12 cellular contexts compared by ENCODE assay signal in the genomic region with DNA sequence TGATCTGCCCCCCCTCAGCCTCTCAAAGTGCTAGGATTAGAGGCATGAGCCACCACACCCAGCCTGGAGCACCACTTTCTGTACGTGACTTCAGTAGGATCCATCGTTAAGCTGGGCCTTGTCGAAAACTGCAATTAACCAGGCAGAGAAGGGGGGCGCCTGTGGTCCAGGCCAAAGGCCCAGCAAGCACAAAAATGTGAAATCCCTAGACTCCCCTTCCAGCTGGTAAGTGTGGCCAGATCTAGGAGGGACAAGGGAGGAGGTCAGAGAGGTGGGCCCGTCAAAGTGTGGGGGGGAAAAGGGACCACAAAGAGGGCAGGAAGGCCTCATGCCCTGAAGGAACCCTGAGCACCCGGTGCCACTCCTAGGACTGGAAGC. TPM values are rescaled to one million over a fixed set of nuclear protein-coding genes. Genes with fewer than 3 reads are reported as not detected.
A peak's percentile ranks its signal among the peaks of the same experiment; 100 is the strongest.
DNase-seq lines count a peak whose midpoint lies in the region; ATAC-seq and TF ChIP-seq lines count a peak whose summit lies in the region.
"Had no signal": no experiment of that assay in that cellular context is flagged by ENCODE, and none has a peak within 500 bp of the region (broad histone marks: within the 10 kb centered on the region; RNA-seq: fewer than 3 reads in every experiment).

No MANE protein-coding gene starts in this region.

- peak overlapping the region; percentile 76 for H3K27ac ChIP-seq in left ventricle myocardium inferior (replicated peaks)
- peak overlapping the region in 45 of 59 donors; percentile 8 to 89 (median 75) for H3K27ac ChIP-seq in dorsolateral prefrontal cortex
- H3K27ac ChIP-seq in vagina, result peak overlapping the region; percentile 67
- H3K27ac ChIP-seq: SJSA1 had no signal

- H3K4me3 ChIP-seq in left ventricle myocardium inferior (peak overlapping the region; percentile 56), dorsolateral prefrontal cortex (peak overlapping the region in 40 of 59 donors; percentile 33 to 69 (median 54)), vagina (peak overlapping the region in 1 of 2 donors; percentile 29), mucosa of descending colon (no peak overlapping the region)
- H3K4me3 ChIP-seq: SJSA1 had no signal

- no peaks in the 10 kb centered on the region for H3K27me3 Mint-ChIP-seq in natural killer cell (ENCODE audit: low read depth in 2 of 2)

- H3K9me3 Mint-ChIP-seq in natural killer cell, result no peaks in the 10 kb centered on the region
- H3K9me3 Mint-ChIP-seq: CD8-positive, alpha-beta T cell; nephron had no signal

- DNase-seq in left ventricle myocardium inferior (no peak), Right ventricle myocardium superior (no peak), dorsolateral prefrontal cortex (no peak), natural killer cell (no peak), vagina (ENCODE audit: extremely low spot score in 2 of 2) (no peak), mucosa of descending colon (no peak)
- no peak for DNase-seq in central memory CD4-positive, alpha-beta T cell
- DNase-seq: NCI-H2227 treated with DMSO at 0.1 percent for 48 hours had no signal

- TF ChIP-seq CTCF in left ventricle myocardium inferior (IDR thresholded peaks at IDR 0.05; ENCODE audit: borderline replicate concordance), result no peak
- no peak for TF ChIP-seq CTCF in dorsolateral prefrontal cortex (IDR thresholded peaks at IDR 0.05 in 54 of 56, conservative IDR thresholded peaks at IDR 0.05 in 2 of 56; ENCODE audit: low read depth in 1 of 56, partially characterized antibody in 56 of 56)
- no peak for TF ChIP-seq CTCF in natural killer cell (IDR thresholded peaks at IDR 0.05)
- no peak for TF ChIP-seq CTCF in vagina (IDR thresholded peaks at IDR 0.05)
- no peak for TF ChIP-seq CTCF in mucosa of descending colon (IDR thresholded peaks at IDR 0.05)

- H3K36me3 ChIP-seq in left ventricle myocardium inferior (peaks cover 87% of the 10 kb centered on the region), vagina (peaks cover 0 to 47% of the 10 kb centered on the region in 2 donors), mucosa of descending colon (ENCODE audit: low read depth) (peaks cover 11% of the 10 kb centered on the region)

- TF ChIP-seq POLR2A in vagina (IDR thresholded peaks at IDR 0.05), result no peak

- peaks cover 39 to 66% of the 10 kb centered on the region in 2 donors for H3K4me1 Mint-ChIP-seq in natural killer cell
- H3K4me1 Mint-ChIP-seq: nephron had no signal

- intact Hi-C loops in left ventricle myocardium inferior (cut with micrococcal nuclease) (no loop called here), Right ventricle myocardium superior (cut with DNase I) (no loop called here), dorsolateral prefrontal cortex (cut with DNase I) (loop anchor here (5.0 kb wide), 1 partner anchor 268 kb away; the partner anchor contains the start of gene ASF1B (in 2 of the 2)), natural killer cell (cut with micrococcal nuclease) (no loop called here), vagina (cut with DNase I) (no loop called here), mucosa of descending colon (cut with DNase I, micrococcal nuclease) (no loop called here)

- no peak for ATAC-seq in Right ventricle myocardium superior (ENCODE audit: poor library complexity)
- no peak for ATAC-seq in natural killer cell
- no peak for ATAC-seq in mucosa of descending colon
- ATAC-seq in GM19023 (IDR thresholded peaks at IDR 0.05; ENCODE audit: unreplicated experiment), result no peak

- H3K4me1 ChIP-seq in left ventricle myocardium inferior (peaks cover 12% of the 10 kb centered on the region), vagina (peaks cover 19% of the 10 kb centered on the region), mucosa of descending colon (ENCODE audit: low read depth) (peaks cover 25% of the 10 kb centered on the region)

- H3K4me3 Mint-ChIP-seq in natural killer cell, result peak overlapping the region; percentile 72
- H3K4me3 Mint-ChIP-seq: CD8-positive, alpha-beta T cell had no signal

- H3K36me3 Mint-ChIP-seq in natural killer cell, result no peaks in the 10 kb centered on the region

- H3K9me3 ChIP-seq in left ventricle myocardium inferior (replicated peaks) (no peaks in the 10 kb centered on the region), vagina (no peaks in the 10 kb centered on the region), mucosa of descending colon (no peaks in the 10 kb centered on the region)

- H3K27me3 ChIP-seq in left ventricle myocardium inferior (ENCODE audit: low read depth) (no peaks in the 10 kb centered on the region), dorsolateral prefrontal cortex (no peaks in the 10 kb centered on the region), vagina (no peaks in the 10 kb centered on the region)
- H3K27me3 ChIP-seq: SJSA1 had no signal

- H3K27ac Mint-ChIP-seq in natural killer cell, result peak overlapping the region; percentile 92

RNA-seq across cellular contexts. Expression of gene DDX39A, which starts 13.8 kb away (rescaled TPM):
- total RNA-seq in left ventricle myocardium inferior (33.4 TPM), Right ventricle myocardium superior (29.1 TPM), dorsolateral prefrontal cortex (10 to 100 TPM; 17.5 to 45.6 (median 29.1) TPM), natural killer cell (100 to 1,000 TPM; 397 to 569 (median 557) TPM), vagina (81.8 TPM), mucosa of descending colon (10 to 100 TPM; 56.9 to 85.5 (median 66.5) TPM)

RNA-seq across cellular contexts. Expression of gene ADGRE5, which starts 24.1 kb away (rescaled TPM):
- total RNA-seq in left ventricle myocardium inferior, result 32.7 TPM
- 32.9 TPM for total RNA-seq in Right ventricle myocardium superior
- total RNA-seq in dorsolateral prefrontal cortex, result 10 to 100 TPM in 67 of 120 experiments, 1 to 10 TPM in 53; 3.9 to 39.0 (median 10.7) TPM
- total RNA-seq in natural killer cell, result 1,000 to 10,000 TPM; 1,036 to 1,703 (median 1,382) TPM
- total RNA-seq in vagina, result 43.5 TPM
- total RNA-seq in mucosa of descending colon, result 100 to 1,000 TPM in 2 of 3 donors, 10 to 100 TPM in 1; 92.7 to 130 (median 127) TPM

RNA-seq across cellular contexts. Expression of gene PKN1, which starts 27.7 kb away (rescaled TPM):
- 129 TPM for total RNA-seq in left ventricle myocardium inferior
- 129 TPM for total RNA-seq in Right ventricle myocardium superior
- total RNA-seq in dorsolateral prefrontal cortex, result 100 to 1,000 TPM in 6 of 120 experiments, 10 to 100 TPM in 114; 45.9 to 129 (median 73.3) TPM
- 100 to 1,000 TPM; 323 to 351 (median 350) TPM for total RNA-seq in natural killer cell
- total RNA-seq in vagina, result 72.7 TPM
- 100 to 1,000 TPM in 1 of 3 donors, 10 to 100 TPM in 2; 30.1 to 117 (median 42.0) TPM for total RNA-seq in mucosa of descending colon

Comparison
In these comparisons a context has a peak if more than half of its experiments do, and no peak if none do; other contexts are left out.
1. RNA of gene ADGRE5, which starts 24.1 kb away (total RNA-seq): 1,036 to 1,703 TPM in natural killer cell; 92.7 to 130 TPM in mucosa of descending colon, 43.5 TPM in vagina (single experiment), 32.9 TPM in Right ventricle myocardium superior (single experiment), 32.7 TPM in left ventricle myocardium inferior (single experiment) and 3.9 to 39.0 TPM in dorsolateral prefrontal cortex; every median in the first group is over 4 times any median in the second.
2. intact Hi-C loops: an anchor here in dorsolateral prefrontal cortex (5.0 kb wide); none called in left ventricle myocardium inferior, Right ventricle myocardium superior, natural killer cell, vagina and mucosa of descending colon.
3. Peak in every context shown above with its lines, with median percentiles within 50 percentile points of each other: H3K27ac ChIP-seq.